28 cellular contexts compared by ENCODE assay signal in the genomic region with DNA sequence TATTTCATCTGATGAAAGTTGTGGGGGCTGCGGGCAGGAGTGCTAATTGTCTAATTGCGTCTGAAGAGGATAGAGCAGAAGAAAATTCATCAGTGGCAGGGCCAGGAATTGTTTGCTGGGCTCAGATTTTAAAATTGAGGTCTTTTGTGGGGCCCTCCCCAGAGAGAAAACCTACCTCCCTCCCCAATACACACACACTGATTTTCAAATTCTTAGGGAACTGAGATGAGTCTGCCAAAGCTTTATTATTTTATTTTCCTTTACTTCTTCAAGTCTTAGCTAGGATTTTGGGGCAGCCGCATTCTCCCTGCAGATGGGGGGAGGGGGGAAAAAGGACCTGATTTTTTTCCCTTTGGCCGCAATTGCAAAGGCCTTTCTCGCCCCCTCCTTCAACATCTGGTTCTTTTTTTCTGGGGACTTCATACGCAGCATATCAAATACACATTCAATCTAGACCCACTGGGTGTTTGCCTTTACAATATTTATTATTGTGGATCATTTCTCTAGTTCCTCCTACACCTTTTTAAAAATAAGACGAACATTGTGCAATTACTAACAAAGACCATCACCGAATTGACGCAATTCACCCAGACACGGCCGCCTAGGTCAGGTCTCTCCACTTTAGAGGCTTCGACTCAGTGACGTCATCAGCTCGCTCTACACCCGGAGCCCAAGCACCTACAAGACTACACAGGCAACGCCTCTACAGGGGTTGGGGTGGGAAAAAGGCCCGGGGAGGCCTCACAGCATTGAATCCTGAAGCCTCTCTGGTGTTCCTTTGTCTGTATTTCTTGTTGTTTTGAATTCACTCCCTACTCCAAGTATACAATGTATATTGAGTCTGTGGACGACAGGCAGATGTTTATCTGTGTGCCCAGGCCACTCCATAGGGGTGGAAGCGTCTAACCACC. TPM values are rescaled to one million over a fixed set of nuclear protein-coding genes. Genes with fewer than 3 reads are reported as not detected.
A peak's percentile ranks its signal among the peaks of the same experiment; 100 is the strongest.
DNase-seq lines count a peak whose midpoint lies in the region; ATAC-seq and TF ChIP-seq lines count a peak whose summit lies in the region.
"Had no signal": no experiment of that assay in that cellular context is flagged by ENCODE, and none has a peak within 500 bp of the region (broad histone marks: within the 10 kb centered on the region; RNA-seq: fewer than 3 reads in every experiment).

No MANE protein-coding gene starts in this region.

- peaks cover 78% of the 10 kb centered on the region for H3K27me3 ChIP-seq in PC-3 (ENCODE audit: low read length)

- H3K27ac Mint-ChIP-seq in IgD-negative memory B cell (peak overlapping the region in 2 of 3 donors; percentile 31 to 80), nephron (peak overlapping the region; percentile 32 to 95 (median 90)), mesothelial cell of epicardium (no peak overlapping the region)

- H3K36me3 Mint-ChIP-seq in IgD-negative memory B cell (peaks cover under 1% of the 10 kb centered on the region), nephron (ENCODE audit: low read depth) (no peaks in the 10 kb centered on the region), mesothelial cell of epicardium (no peaks in the 10 kb centered on the region)
- H3K36me3 Mint-ChIP-seq: CD4-positive, CD25-positive, alpha-beta regulatory T cell had no signal

- no peaks in the 10 kb centered on the region for H3F3A ChIP-seq in PC-3 (ENCODE audit: low read length, unreplicated experiment)

- ATAC-seq in left ventricle myocardium superior (no peak), PC-3 (no peak)
- ATAC-seq: heart right ventricle; naive thymus-derived CD8-positive, alpha-beta T cell; upper lobe of right lung had no signal

- peaks cover 1 to 10% (median 5%) of the 10 kb centered on the region in 3 donors for H3K9me3 Mint-ChIP-seq in IgD-negative memory B cell
- peaks cover 3% of the 10 kb centered on the region for H3K9me3 Mint-ChIP-seq in nephron
- no peaks in the 10 kb centered on the region for H3K9me3 Mint-ChIP-seq in mesothelial cell of epicardium

- CTCF ChIA-PET in PC-3 (lab: Charles Lee): no interaction called here

- in situ Hi-C loops in G401 (cut with HindIII; ENCODE audit: low sequenced_read_pairs): no loop called here

- H3K4me1 Mint-ChIP-seq in IgD-negative memory B cell (peaks cover 0 to 1% (median 0%) of the 10 kb centered on the region in 3 donors), nephron (peaks cover 42% of the 10 kb centered on the region), mesothelial cell of epicardium (peaks cover 22% of the 10 kb centered on the region)

- no peak overlapping the region for H2AFZ ChIP-seq in PC-3 (ENCODE audit: low read length)

- H3K27me3 Mint-ChIP-seq in IgD-negative memory B cell: peaks cover 74% of the 10 kb centered on the region
- peaks cover 100% of the 10 kb centered on the region for H3K27me3 Mint-ChIP-seq in nephron (ENCODE audit: low read depth)
- H3K27me3 Mint-ChIP-seq in mesothelial cell of epicardium (ENCODE audit: low read depth): peaks cover 100% of the 10 kb centered on the region

- H4K20me1 ChIP-seq in PC-3 (ENCODE audit: low read length): no peaks in the 10 kb centered on the region

- H3K9ac ChIP-seq in PC-3 (ENCODE audit: low read length): no peak overlapping the region
- H3K9ac ChIP-seq: SK-N-SH had no signal

- no peak overlapping the region for H3K4me2 ChIP-seq in PC-3 (ENCODE audit: low read length)
- H3K4me2 ChIP-seq: SK-N-SH had no signal

- DNase-seq in G401 (ENCODE audit: low spot score): peak; percentile 77
- DNase-seq in choroid plexus epithelial cell (ENCODE audit: low read depth): peak; percentile 88
- DNase-seq in left ventricle myocardium superior: no peak
- no peak for DNase-seq in PC-3
- DNase-seq in activated effector memory CD4-positive, alpha-beta T cell treated with Interleukin-2 at 50 U/mL for 16 hours: no peak
- no peak for DNase-seq in mesothelial cell of epicardium (ENCODE audit: low spot score in 2 of 2, unreplicated experiment in 2 of 2)
- DNase-seq: activated CD8-positive, alpha-beta memory T cell treated with anti-CD3 and anti-CD28 coated beads, Interleukin-2, amount 50 U/mL, for 48 hours; activated effector memory CD4-positive, alpha-beta T cell treated with anti-CD3 and anti-CD28 coated beads, Interleukin-2, amount 50 U/mL, for 16 hours; CD4-positive, CD25-positive, alpha-beta regulatory T cell; effector CD4-positive, alpha-beta T cell; EL; erythroblast; heart right ventricle; naive thymus-derived CD8-positive, alpha-beta T cell; NCI-H1417; NCI-H2081; NCI-H774; SK-N-SH; stimulated activated CD4-positive, alpha-beta T cell treated with anti-CD3 and anti-CD28 coated beads, Interleukin-15, amount 100 ng/mL, for 24 hours; upper lobe of right lung had no signal

- no peak for TF ChIP-seq CTCF in choroid plexus epithelial cell (conservative IDR thresholded peaks at IDR 0.05; ENCODE audit: low read depth, low read length)
- no peak for TF ChIP-seq CTCF in nephron (IDR thresholded peaks at IDR 0.05; ENCODE audit: unreplicated experiment in 3 of 3)
- no peak for TF ChIP-seq CTCF in PC-3 (conservative IDR thresholded peaks at IDR 0.05; ENCODE audit: low read depth, low read length)
- no peak for TF ChIP-seq CTCF in mesothelial cell of epicardium (IDR thresholded peaks at IDR 0.05; ENCODE audit: unreplicated experiment)

- BruUV-seq in PC-3 (replicated peaks; lab: Mats Ljungman, UMichigan): no TSS peak

- H3K36me3 ChIP-seq in PC-3 (ENCODE audit: low read depth, low read length): no peaks in the 10 kb centered on the region
- H3K36me3 ChIP-seq: heart right ventricle, upper lobe of right lung had no signal

- intact Hi-C loops in left ventricle myocardium superior (cut with micrococcal nuclease) (no loop called here), PC-3 (cut with micrococcal nuclease) (no loop called here)

- no peaks in the 10 kb centered on the region for H3K9me2 ChIP-seq in PC-3 (replicated peaks; ENCODE audit: low read length)
- H3K9me2 ChIP-seq: SK-N-SH had no signal

- POLR2A ChIA-PET in PC-3 (lab: Charles Lee; ENCODE audit: unreplicated experiment): interaction anchor here (0.7 kb wide), 1 partner anchor 24 kb away, joined by 6 read pairs; no protein-coding TSS in a partner anchor

- H3K4me3 ChIP-seq in choroid plexus epithelial cell (ENCODE audit: low read depth, low read length) (peak overlapping the region; percentile 47), PC-3 (ENCODE audit: low read length) (no peak overlapping the region)
- H3K4me3 ChIP-seq: heart right ventricle, upper lobe of right lung had no signal

- H3K4me3 Mint-ChIP-seq in IgD-negative memory B cell: no peak overlapping the region
- peak overlapping the region; percentile 49 to 66 (median 62) for H3K4me3 Mint-ChIP-seq in nephron
- H3K4me3 Mint-ChIP-seq in mesothelial cell of epicardium: no peak overlapping the region
- H3K4me3 Mint-ChIP-seq: CD4-positive, CD25-positive, alpha-beta regulatory T cell had no signal

- H3K79me2 ChIP-seq in PC-3 (ENCODE audit: low read length): no peaks in the 10 kb centered on the region

- H3K4me1 ChIP-seq in PC-3 (ENCODE audit: insufficient read depth, low read length): no peaks in the 10 kb centered on the region

- no peaks in the 10 kb centered on the region for H3K9me3 ChIP-seq in PC-3 (ENCODE audit: low read length)
- H3K9me3 ChIP-seq: heart right ventricle, SK-N-SH, upper lobe of right lung had no signal

- no peak overlapping the region for H3K27ac ChIP-seq in PC-3 (ENCODE audit: low read length)
- H3K27ac ChIP-seq: heart right ventricle, upper lobe of right lung, VCaP had no signal

RNA-seq across cellular contexts. Expression of a gene that starts 16.8 kb away (rescaled TPM):
- total RNA-seq in G401 (2014; rRNA removed; shearing (Covaris generic)): not detected in 2 replicates
- not detected for polyA plus RNA-seq in IgD-negative memory B cell
- total RNA-seq in left ventricle myocardium superior (not detected), PC-3 (2014; rRNA removed) (not detected in 2 replicates), mesothelial cell of epicardium (not detected in 3 replicates)
- total RNA-seq: CD4-positive, CD25-positive, alpha-beta regulatory T cell; fibroblast of villous mesenchyme; heart right ventricle; mesenteric fat pad; naive thymus-derived CD8-positive, alpha-beta T cell; OCI-LY7; T-helper 2 cell treated with Interferon-gamma antibody and Interleukin-4, amounts not matched to agents 100 ng/mL and 5 ng/mL, for 36 hours; upper lobe of right lung had no signal
- polyA plus RNA-seq: adipose tissue; CD4-positive, CD25-positive, alpha-beta regulatory T cell; heart right ventricle; naive thymus-derived CD8-positive, alpha-beta T cell had no signal

RNA-seq across cellular contexts. Expression of a gene that starts 19.6 kb away (rescaled TPM):
- total RNA-seq in G401 (2014; rRNA removed; shearing (Covaris generic)): not detected in 2 replicates
- not detected for polyA plus RNA-seq in IgD-negative memory B cell
- total RNA-seq in left ventricle myocardium superior: not detected
- total RNA-seq in PC-3 (2014; rRNA removed): not detected in 2 replicates
- 0.22 TPM in 1 of 3 replicates, not detected in the others for total RNA-seq in mesothelial cell of epicardium
- total RNA-seq: CD4-positive, CD25-positive, alpha-beta regulatory T cell; fibroblast of villous mesenchyme; heart right ventricle; mesenteric fat pad; naive thymus-derived CD8-positive, alpha-beta T cell; OCI-LY7; T-helper 2 cell treated with Interferon-gamma antibody and Interleukin-4, amounts not matched to agents 100 ng/mL and 5 ng/mL, for 36 hours; upper lobe of right lung had no signal
- polyA plus RNA-seq: CD4-positive, CD25-positive, alpha-beta regulatory T cell; heart right ventricle; naive thymus-derived CD8-positive, alpha-beta T cell had no signal

Comparison
In these comparisons a context has a peak if more than half of its experiments do, and no peak if none do; other contexts are left out.
1. DNase-seq: peak in G401 (single experiment) and choroid plexus epithelial cell (single experiment); none in left ventricle myocardium superior (single experiment), PC-3 (single experiment), activated effector memory CD4-positive, alpha-beta T cell treated with Interleukin-2 at 50 U/mL for 16 hours (single experiment) and mesothelial cell of epicardium (0 of 2).
2. H3K4me3 Mint-ChIP-seq: peak in nephron (3 of 3); none in IgD-negative memory B cell (0 of 4) and mesothelial cell of epicardium (single experiment).